In the genomic region with DNA sequence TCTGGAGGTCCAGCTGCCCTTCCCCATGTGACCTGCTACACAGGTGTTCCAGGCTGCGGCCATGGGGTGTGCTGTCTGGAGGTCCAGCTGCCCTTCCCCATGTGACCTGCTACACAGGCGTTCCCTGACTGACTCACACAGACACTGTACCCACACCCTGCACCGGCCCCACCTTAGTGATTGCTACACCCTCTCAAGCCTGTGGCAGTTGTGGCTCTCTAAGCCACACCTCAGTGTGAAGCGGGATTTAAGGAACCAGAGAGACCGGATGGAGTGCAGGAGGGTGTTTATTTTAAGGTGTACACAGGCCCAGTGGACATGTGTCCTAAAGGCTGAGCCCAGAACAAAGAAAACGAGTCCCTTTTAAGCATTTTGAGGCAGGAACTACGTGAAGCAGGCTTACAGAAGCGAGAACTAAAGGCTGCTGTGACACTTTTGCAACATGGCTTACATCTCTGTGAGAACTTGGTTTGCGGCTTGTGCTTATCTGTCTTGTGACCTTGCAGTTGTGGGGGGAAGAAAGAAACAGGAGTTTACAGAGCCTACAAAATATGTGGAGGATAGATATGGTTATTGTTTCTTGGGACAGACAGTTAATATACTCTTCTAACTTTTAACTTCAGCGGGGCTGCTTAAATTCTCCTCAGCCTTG, we compare ENCODE assay signal across 1 cellular context.
TF ChIP-seq lines count a peak whose summit lies in the region.

No MANE protein-coding gene starts in this region.

TF ChIP-seq in SK-N-SH treated with all-trans-retinoic acid at 6 μM for 48 hours, 23 proteins besides CTCF, POLR2A, EP300 and RAD21 (continued from another document):
- TF ChIP-seq, protein P1, sequence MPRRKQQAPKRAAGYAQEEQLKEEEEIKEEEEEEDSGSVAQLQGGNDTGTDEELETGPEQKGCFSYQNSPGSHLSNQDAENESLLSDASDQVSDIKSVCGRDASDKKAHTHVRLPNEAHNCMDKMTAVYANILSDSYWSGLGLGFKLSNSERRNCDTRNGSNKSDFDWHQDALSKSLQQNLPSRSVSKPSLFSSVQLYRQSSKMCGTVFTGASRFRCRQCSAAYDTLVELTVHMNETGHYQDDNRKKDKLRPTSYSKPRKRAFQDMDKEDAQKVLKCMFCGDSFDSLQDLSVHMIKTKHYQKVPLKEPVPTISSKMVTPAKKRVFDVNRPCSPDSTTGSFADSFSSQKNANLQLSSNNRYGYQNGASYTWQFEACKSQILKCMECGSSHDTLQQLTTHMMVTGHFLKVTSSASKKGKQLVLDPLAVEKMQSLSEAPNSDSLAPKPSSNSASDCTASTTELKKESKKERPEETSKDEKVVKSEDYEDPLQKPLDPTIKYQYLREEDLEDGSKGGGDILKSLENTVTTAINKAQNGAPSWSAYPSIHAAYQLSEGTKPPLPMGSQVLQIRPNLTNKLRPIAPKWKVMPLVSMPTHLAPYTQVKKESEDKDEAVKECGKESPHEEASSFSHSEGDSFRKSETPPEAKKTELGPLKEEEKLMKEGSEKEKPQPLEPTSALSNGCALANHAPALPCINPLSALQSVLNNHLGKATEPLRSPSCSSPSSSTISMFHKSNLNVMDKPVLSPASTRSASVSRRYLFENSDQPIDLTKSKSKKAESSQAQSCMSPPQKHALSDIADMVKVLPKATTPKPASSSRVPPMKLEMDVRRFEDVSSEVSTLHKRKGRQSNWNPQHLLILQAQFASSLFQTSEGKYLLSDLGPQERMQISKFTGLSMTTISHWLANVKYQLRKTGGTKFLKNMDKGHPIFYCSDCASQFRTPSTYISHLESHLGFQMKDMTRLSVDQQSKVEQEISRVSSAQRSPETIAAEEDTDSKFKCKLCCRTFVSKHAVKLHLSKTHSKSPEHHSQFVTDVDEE (CRISPR knock-in tag; IDR thresholded peaks at IDR 0.05), result no peak
- TF ChIP-seq ZFP3 (CRISPR knock-in tag; IDR thresholded peaks at IDR 0.05), result no peak
- TF ChIP-seq ZC3H10 (CRISPR knock-in tag; IDR thresholded peaks at IDR 0.05), result no peak
- no peak for TF ChIP-seq ZNF70 (CRISPR knock-in tag; IDR thresholded peaks at IDR 0.05)
- no peak for TF ChIP-seq RARB (CRISPR knock-in tag; IDR thresholded peaks at IDR 0.05)
- TF ChIP-seq ZNF8 (CRISPR knock-in tag; IDR thresholded peaks at IDR 0.05), result no peak
